Comparison of ENCODE assay signal across 16 cellular contexts in genomic region chr10:94075521-94075920, GRCh38.
"Had no signal": no experiment of that assay in that cellular context is flagged by ENCODE, and none has a peak within 500 bp of the region (broad histone marks: within the 10 kb centered on the region; RNA-seq: fewer than 3 reads in every experiment).

No MANE protein-coding gene starts in this region.

- H3K9me3 ChIP-seq: colonic mucosa, heart left ventricle, thoracic aorta, vagina had no signal

- H3K27ac ChIP-seq: colonic mucosa, spleen, thoracic aorta, vagina had no signal

- H3K4me1 ChIP-seq: colonic mucosa had no signal

- H3K36me3 ChIP-seq: colonic mucosa, heart left ventricle, spleen, thoracic aorta, vagina had no signal

- H3K4me3 ChIP-seq: colonic mucosa, heart left ventricle, spleen, thoracic aorta, vagina had no signal

- H3K27me3 ChIP-seq: colonic mucosa, heart left ventricle, spleen, vagina had no signal

- DNase-seq: activated CD8-positive, alpha-beta memory T cell treated with anti-CD3 and anti-CD28 coated beads for 24 hours; activated CD8-positive, alpha-beta memory T cell treated with anti-CD3 and anti-CD28 coated beads, Interleukin-2, amount 50 U/mL, for 4 hours; activated naive CD4-positive, alpha-beta T cell; activated T-cell treated with anti-CD3 and anti-CD28 coated beads, Interleukin-2, amount 50 U/mL, for 24 hours; central memory CD4-positive, alpha-beta T cell; endodermal cell; heart left ventricle; natural killer cell; retina; spleen; stimulated activated CD4-positive, alpha-beta T cell treated with anti-CD3 and anti-CD28 coated beads, Interleukin-4, amount 100 ng/mL, for 1 hour; stimulated activated naive CD4-positive, alpha-beta T cell treated with Interleukin-2 at 50 U/mL for 16 hours had no signal

- ATAC-seq: activated T-helper 17 cell treated with anti-CD3 and anti-CD28 coated beads, Interleukin-2, amount 50 U/mL, for 72 hours; natural killer cell had no signal
